ENCODE assay signal across 1 cellular context in the genomic region with DNA sequence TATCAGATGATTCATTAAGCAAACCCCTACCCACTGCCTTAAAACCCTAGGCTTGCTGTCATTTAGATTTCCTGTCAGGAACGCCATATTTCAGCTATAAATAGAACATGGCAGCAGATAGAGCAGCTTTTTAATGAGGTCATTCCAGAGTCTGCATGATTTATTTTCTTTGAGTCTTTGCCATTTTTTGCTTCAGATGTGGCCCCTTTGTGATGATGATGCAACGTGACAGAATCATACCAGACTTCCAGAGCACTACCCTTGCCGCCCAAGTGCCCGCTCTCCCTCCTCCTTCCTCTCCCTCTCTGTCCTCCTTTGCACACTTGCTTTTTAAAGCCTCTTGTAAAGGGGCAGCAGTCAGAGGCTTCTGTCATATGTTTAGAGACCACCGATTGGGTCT.
A peak's percentile ranks its signal among the peaks of the same experiment; 100 is the strongest.
TF ChIP-seq lines count a peak whose summit lies in the region.

No MANE protein-coding gene starts in this region.

TF ChIP-seq in HEK293, 187 proteins besides CTCF, POLR2A, EP300 and RAD21 (continued from another document and continues in another):
- TF ChIP-seq ZNF280C (tag by site-specific recombination; IDR thresholded peaks at IDR 0.05) (no peak), ZNF518A (tag by site-specific recombination; conservative IDR thresholded peaks at IDR 0.05; ENCODE audit: low read depth) (peak; percentile 61), KLF10 (tag by site-specific recombination; IDR thresholded peaks at IDR 0.05) (peak; percentile 69), ZNF391 (tag by site-specific recombination; IDR thresholded peaks at IDR 0.05; ENCODE audit: borderline replicate concordance, low read depth) (no peak), ZNF776 (tag by site-specific recombination; IDR thresholded peaks at IDR 0.05; ENCODE audit: borderline replicate concordance) (no peak), HOXA7 (CRISPR knock-in tag; IDR thresholded peaks at IDR 0.05; ENCODE audit: borderline replicate concordance) (no peak), ZNF398 (tag by site-specific recombination; IDR thresholded peaks at IDR 0.05) (peak; percentile 86), GLIS1 (tag by site-specific recombination; IDR thresholded peaks at IDR 0.05) (peak; percentile 40; the same call in 1 of the 2 replicates), ZNF623 (tag by site-specific recombination; IDR thresholded peaks at IDR 0.05) (no peak), ZFP69B (tag by site-specific recombination; IDR thresholded peaks at IDR 0.05) (peak; percentile 95), ZNF626 (tag by site-specific recombination; IDR thresholded peaks at IDR 0.05) (no peak), ZNF571 (tag by site-specific recombination; IDR thresholded peaks at IDR 0.05) (no peak), ZNF311 (tag by site-specific recombination; IDR thresholded peaks at IDR 0.05; ENCODE audit: borderline replicate concordance) (no peak), ZNF214 (tag by site-specific recombination; IDR thresholded peaks at IDR 0.05; ENCODE audit: borderline replicate concordance) (no peak), ZNF2 (tag by site-specific recombination; IDR thresholded peaks at IDR 0.05) (0 out of 2 replicates have a peak, but pooled peaks have one; percentile 19), ZNF350 (tag by site-specific recombination; IDR thresholded peaks at IDR 0.05) (no peak), RBAK (tag by site-specific recombination; IDR thresholded peaks at IDR 0.05) (no peak), ZNF624 (tag by site-specific recombination; IDR thresholded peaks at IDR 0.05) (no peak), ZNF138 (tag by site-specific recombination; IDR thresholded peaks at IDR 0.05; ENCODE audit: borderline replicate concordance) (no peak), MEIS1 (CRISPR knock-in tag; IDR thresholded peaks at IDR 0.05; ENCODE audit: borderline replicate concordance) (0 out of 2 replicates have a peak, but pooled peaks have one; percentile 51), GLI2 (tag by site-specific recombination; IDR thresholded peaks at IDR 0.05; ENCODE audit: borderline replicate concordance, low read depth) (no peak), ZNF18 (tag by site-specific recombination; IDR thresholded peaks at IDR 0.05) (no peak; the same call in 1 of the 2 replicates), ZBTB8A (tag by site-specific recombination; IDR thresholded peaks at IDR 0.05) (peak; percentile 55; the same call in 1 of the 2 replicates), ZBTB6 (tag by site-specific recombination; IDR thresholded peaks at IDR 0.05) (no peak; the same call in 1 of the 2 replicates), ZNF692 (tag by site-specific recombination; IDR thresholded peaks at IDR 0.05) (peak; percentile 92), ZNF239 (tag by site-specific recombination; IDR thresholded peaks at IDR 0.05) (no peak), KLF8 (tag by site-specific recombination; IDR thresholded peaks at IDR 0.05) (peak; percentile 73), ZNF292 (tag by site-specific recombination; IDR thresholded peaks at IDR 0.05; ENCODE audit: borderline replicate concordance, low read depth) (no peak), ZNF19 (tag by site-specific recombination; IDR thresholded peaks at IDR 0.05; ENCODE audit: low read depth) (no peak), ZNF600 (tag by site-specific recombination; IDR thresholded peaks at IDR 0.05) (peak; percentile 98)
- TF ChIP-seq, protein P1, sequence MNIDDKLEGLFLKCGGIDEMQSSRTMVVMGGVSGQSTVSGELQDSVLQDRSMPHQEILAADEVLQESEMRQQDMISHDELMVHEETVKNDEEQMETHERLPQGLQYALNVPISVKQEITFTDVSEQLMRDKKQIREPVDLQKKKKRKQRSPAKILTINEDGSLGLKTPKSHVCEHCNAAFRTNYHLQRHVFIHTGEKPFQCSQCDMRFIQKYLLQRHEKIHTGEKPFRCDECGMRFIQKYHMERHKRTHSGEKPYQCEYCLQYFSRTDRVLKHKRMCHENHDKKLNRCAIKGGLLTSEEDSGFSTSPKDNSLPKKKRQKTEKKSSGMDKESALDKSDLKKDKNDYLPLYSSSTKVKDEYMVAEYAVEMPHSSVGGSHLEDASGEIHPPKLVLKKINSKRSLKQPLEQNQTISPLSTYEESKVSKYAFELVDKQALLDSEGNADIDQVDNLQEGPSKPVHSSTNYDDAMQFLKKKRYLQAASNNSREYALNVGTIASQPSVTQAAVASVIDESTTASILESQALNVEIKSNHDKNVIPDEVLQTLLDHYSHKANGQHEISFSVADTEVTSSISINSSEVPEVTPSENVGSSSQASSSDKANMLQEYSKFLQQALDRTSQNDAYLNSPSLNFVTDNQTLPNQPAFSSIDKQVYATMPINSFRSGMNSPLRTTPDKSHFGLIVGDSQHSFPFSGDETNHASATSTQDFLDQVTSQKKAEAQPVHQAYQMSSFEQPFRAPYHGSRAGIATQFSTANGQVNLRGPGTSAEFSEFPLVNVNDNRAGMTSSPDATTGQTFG (tag by site-specific recombination; IDR thresholded peaks at IDR 0.05; ENCODE audit: borderline replicate concordance), result no peak
- TF ChIP-seq, protein P2, sequence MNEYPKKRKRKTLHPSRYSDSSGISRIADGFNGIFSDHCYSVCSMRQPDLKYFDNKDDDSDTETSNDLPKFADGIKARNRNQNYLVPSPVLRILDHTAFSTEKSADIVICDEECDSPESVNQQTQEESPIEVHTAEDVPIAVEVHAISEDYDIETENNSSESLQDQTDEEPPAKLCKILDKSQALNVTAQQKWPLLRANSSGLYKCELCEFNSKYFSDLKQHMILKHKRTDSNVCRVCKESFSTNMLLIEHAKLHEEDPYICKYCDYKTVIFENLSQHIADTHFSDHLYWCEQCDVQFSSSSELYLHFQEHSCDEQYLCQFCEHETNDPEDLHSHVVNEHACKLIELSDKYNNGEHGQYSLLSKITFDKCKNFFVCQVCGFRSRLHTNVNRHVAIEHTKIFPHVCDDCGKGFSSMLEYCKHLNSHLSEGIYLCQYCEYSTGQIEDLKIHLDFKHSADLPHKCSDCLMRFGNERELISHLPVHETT (tag by site-specific recombination; IDR thresholded peaks at IDR 0.05), result peak; percentile 79; the same call in 1 of the 2 replicates
- TF ChIP-seq, protein P3, sequence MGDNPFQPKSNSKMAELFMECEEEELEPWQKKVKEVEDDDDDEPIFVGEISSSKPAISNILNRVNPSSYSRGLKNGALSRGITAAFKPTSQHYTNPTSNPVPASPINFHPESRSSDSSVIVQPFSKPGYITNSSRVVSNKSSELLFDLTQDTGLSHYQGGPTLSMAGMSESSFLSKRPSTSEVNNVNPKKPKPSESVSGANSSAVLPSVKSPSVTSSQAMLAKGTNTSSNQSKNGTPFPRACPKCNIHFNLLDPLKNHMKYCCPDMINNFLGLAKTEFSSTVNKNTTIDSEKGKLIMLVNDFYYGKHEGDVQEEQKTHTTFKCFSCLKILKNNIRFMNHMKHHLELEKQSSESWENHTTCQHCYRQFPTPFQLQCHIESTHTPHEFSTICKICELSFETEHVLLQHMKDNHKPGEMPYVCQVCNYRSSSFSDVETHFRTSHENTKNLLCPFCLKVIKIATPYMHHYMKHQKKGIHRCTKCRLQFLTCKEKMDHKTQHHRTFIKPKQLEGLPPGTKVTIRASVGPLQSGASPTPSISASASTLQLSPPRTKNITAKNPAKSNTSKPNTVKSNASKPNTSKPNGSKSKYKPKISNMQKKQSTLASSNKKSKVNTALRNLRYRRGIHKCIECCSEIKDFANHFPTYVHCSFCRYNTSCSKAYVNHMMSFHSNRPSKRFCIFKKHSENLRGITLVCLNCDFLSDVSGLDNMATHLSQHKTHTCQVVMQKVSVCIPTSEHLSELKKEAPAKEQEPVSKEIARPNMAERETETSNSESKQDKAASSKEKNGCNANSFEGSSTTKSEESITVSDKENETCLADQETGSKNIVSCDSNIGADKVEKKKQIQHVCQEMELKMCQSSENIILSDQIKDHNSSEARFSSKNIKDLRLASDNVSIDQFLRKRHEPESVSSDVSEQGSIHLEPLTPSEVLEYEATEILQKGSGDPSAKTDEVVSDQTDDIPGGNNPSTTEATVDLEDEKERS (tag by site-specific recombination; IDR thresholded peaks at IDR 0.05), result 0 out of 2 replicates have a peak, but pooled peaks have one; percentile 64
